Comparison of ENCODE assay signal across 1 cellular context in the genomic region with DNA sequence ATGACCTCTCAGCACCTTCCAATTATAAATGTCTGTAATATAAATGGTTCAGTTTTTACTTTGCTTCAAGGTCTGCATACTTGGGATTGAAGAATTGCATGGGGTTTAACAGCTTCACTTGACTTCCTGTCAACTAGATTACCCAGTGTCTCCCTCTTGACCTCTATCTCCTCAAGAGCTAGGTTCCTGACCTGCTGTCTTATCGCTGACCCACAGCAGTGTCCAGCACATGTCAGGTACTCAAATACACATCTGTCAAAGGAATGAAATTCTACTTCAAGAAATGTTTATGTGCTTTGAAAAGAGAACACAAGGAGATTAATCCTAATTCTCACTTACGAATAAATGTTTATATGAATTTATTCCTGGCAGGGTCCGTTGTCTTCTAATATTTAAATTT.
TF ChIP-seq lines count a peak whose summit lies in the region.

No MANE protein-coding gene starts in this region.

TF ChIP-seq in K562, 482 proteins besides CTCF, POLR2A, EP300 and RAD21 (continued from another document and continues in another):
- TF ChIP-seq ZNF282 (CRISPR knock-in tag; IDR thresholded peaks at IDR 0.05) (no peak), PHB (CRISPR knock-in tag; IDR thresholded peaks at IDR 0.05) (no peak), NR2C2 (CRISPR knock-in tag; IDR thresholded peaks at IDR 0.05) (no peak), NR2C2 (tag; IDR thresholded peaks at IDR 0.05) (peak; percentile 58), ZZZ3 (IDR thresholded peaks at IDR 0.05) (no peak), TBL1XR1 (IDR thresholded peaks at IDR 0.05; ENCODE audit: low read length in 2 of 2) (peak in 1 of 2 experiments; percentile 75; a peak in 2 of 4 replicates), RCOR1 (IDR thresholded peaks at IDR 0.05; ENCODE audit: borderline replicate concordance in 1 of 2, low read depth in 2 of 2, low read length in 2 of 2) (peak in 1 of 2 experiments; percentile 94; a peak in 3 of 4 replicates), TEAD4 (IDR thresholded peaks at IDR 0.05; ENCODE audit: low read length) (peak; percentile 94), TEAD4 (CRISPR knock-in tag; IDR thresholded peaks at IDR 0.05; ENCODE audit: borderline replicate concordance) (no peak), U2AF1 (optimal IDR thresholded peaks at IDR 0.05; ENCODE audit: low read depth, low read length) (no peak), KLF16 (IDR thresholded peaks at IDR 0.05) (peak; percentile 82), ZEB2 (IDR thresholded peaks at IDR 0.05) (0 out of 2 replicates have a peak, but pooled peaks have one; percentile 39), SMARCA4 (IDR thresholded peaks at IDR 0.05) (peak; percentile 84), CBX5 (IDR thresholded peaks at IDR 0.05; ENCODE audit: borderline replicate concordance, low read depth) (no peak), HCFC1 (IDR thresholded peaks at IDR 0.05; ENCODE audit: low read depth, low read length) (no peak), ELF4 (CRISPR knock-in tag; IDR thresholded peaks at IDR 0.05) (no peak), CCNT2 (IDR thresholded peaks at IDR 0.05; ENCODE audit: borderline replicate concordance, extremely low read depth, insufficient read length, low read depth, low read length) (peak; percentile 61), TCF3 (CRISPR knock-in tag; IDR thresholded peaks at IDR 0.05) (peak; percentile 93), CBX3 (IDR thresholded peaks at IDR 0.05; ENCODE audit: borderline replicate concordance in 1 of 2, low read length in 2 of 2) (peak in 1 of 2 experiments; percentile 69; a peak in 1 of 3 replicates), BCOR (IDR thresholded peaks at IDR 0.05) (no peak), NR2C1 (IDR thresholded peaks at IDR 0.05) (peak; percentile 59; the same call in 1 of the 2 replicates), NR2C1 (tag; IDR thresholded peaks at IDR 0.05) (peak; percentile 75), CBFA2T2 (conservative IDR thresholded peaks at IDR 0.05) (peak; percentile 88), ZNF785 (CRISPR knock-in tag; IDR thresholded peaks at IDR 0.05) (no peak), ETV1 (tag; conservative IDR thresholded peaks at IDR 0.05; ENCODE audit: low read depth) (peak; percentile 64), MCM7 (IDR thresholded peaks at IDR 0.05) (no peak), ILK (tag; IDR thresholded peaks at IDR 0.05; ENCODE audit: borderline replicate concordance, low read depth) (no peak), KAT8 (IDR thresholded peaks at IDR 0.05; ENCODE audit: low read depth) (no peak), ZBTB7A (IDR thresholded peaks at IDR 0.05; ENCODE audit: borderline replicate concordance, control insufficient read depth, low read depth, low read length) (no peak), L3MBTL2 (IDR thresholded peaks at IDR 0.05) (peak; percentile 65), PCBP1 (IDR thresholded peaks at IDR 0.05; ENCODE audit: low read depth, low read length, poor library complexity, severe bottlenecking) (no peak), MEIS2 (IDR thresholded peaks at IDR 0.05; ENCODE audit: partially characterized antibody) (peak; percentile 97), POLR2AphosphoS5 (IDR thresholded peaks at IDR 0.05; ENCODE audit: control insufficient read depth, insufficient read depth, low read depth, low read length) (peak; percentile 76)
- TF ChIP-seq, protein P1, sequence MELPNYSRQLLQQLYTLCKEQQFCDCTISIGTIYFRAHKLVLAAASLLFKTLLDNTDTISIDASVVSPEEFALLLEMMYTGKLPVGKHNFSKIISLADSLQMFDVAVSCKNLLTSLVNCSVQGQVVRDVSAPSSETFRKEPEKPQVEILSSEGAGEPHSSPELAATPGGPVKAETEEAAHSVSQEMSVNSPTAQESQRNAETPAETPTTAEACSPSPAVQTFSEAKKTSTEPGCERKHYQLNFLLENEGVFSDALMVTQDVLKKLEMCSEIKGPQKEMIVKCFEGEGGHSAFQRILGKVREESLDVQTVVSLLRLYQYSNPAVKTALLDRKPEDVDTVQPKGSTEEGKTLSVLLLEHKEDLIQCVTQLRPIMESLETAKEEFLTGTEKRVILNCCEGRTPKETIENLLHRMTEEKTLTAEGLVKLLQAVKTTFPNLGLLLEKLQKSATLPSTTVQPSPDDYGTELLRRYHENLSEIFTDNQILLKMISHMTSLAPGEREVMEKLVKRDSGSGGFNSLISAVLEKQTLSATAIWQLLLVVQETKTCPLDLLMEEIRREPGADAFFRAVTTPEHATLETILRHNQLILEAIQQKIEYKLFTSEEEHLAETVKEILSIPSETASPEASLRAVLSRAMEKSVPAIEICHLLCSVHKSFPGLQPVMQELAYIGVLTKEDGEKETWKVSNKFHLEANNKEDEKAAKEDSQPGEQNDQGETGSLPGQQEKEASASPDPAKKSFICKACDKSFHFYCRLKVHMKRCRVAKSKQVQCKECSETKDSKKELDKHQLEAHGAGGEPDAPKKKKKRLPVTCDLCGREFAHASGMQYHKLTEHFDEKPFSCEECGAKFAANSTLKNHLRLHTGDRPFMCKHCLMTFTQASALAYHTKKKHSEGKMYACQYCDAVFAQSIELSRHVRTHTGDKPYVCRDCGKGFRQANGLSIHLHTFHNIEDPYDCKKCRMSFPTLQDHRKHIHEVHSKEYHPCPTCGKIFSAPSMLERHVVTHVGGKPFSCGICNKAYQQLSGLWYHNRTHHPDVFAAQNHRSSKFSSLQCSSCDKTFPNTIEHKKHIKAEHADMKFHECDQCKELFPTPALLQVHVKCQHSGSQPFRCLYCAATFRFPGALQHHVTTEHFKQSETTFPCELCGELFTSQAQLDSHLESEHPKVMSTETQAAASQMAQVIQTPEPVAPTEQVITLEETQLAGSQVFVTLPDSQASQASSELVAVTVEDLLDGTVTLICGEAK (IDR thresholded peaks at IDR 0.05), result 0 out of 2 replicates have a peak, but pooled peaks have one; percentile 17
- TF ChIP-seq, protein P1 (CRISPR knock-in tag; IDR thresholded peaks at IDR 0.05), result no peak
- TF ChIP-seq, protein P2, sequence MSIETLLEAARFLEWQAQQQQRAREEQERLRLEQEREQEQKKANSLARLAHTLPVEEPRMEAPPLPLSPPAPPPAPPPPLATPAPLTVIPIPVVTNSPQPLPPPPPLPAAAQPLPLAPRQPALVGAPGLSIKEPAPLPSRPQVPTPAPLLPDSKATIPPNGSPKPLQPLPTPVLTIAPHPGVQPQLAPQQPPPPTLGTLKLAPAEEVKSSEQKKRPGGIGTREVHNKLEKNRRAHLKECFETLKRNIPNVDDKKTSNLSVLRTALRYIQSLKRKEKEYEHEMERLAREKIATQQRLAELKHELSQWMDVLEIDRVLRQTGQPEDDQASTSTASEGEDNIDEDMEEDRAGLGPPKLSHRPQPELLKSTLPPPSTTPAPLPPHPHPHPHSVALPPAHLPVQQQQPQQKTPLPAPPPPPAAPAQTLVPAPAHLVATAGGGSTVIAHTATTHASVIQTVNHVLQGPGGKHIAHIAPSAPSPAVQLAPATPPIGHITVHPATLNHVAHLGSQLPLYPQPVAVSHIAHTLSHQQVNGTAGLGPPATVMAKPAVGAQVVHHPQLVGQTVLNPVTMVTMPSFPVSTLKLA (conservative IDR thresholded peaks at IDR 0.05), result peak; percentile 58 to 83; a peak in 3 of 4 replicates
- TF ChIP-seq, protein P3, sequence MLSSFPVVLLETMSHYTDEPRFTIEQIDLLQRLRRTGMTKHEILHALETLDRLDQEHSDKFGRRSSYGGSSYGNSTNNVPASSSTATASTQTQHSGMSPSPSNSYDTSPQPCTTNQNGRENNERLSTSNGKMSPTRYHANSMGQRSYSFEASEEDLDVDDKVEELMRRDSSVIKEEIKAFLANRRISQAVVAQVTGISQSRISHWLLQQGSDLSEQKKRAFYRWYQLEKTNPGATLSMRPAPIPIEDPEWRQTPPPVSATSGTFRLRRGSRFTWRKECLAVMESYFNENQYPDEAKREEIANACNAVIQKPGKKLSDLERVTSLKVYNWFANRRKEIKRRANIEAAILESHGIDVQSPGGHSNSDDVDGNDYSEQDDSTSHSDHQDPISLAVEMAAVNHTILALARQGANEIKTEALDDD (IDR thresholded peaks at IDR 0.05), result peak; percentile 95
- TF ChIP-seq, protein P4, sequence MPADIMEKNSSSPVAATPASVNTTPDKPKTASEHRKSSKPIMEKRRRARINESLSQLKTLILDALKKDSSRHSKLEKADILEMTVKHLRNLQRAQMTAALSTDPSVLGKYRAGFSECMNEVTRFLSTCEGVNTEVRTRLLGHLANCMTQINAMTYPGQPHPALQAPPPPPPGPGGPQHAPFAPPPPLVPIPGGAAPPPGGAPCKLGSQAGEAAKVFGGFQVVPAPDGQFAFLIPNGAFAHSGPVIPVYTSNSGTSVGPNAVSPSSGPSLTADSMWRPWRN (IDR thresholded peaks at IDR 0.05; ENCODE audit: low read depth), result peak; percentile 85
- TF ChIP-seq, protein P5, sequence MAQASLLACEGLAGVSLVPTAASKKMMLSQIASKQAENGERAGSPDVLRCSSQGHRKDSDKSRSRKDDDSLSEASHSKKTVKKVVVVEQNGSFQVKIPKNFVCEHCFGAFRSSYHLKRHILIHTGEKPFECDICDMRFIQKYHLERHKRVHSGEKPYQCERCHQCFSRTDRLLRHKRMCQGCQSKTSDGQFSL (CRISPR knock-in tag; IDR thresholded peaks at IDR 0.05), result no peak
- TF ChIP-seq, protein P5 (tag; IDR thresholded peaks at IDR 0.05), result no peak
- TF ChIP-seq, protein P6, sequence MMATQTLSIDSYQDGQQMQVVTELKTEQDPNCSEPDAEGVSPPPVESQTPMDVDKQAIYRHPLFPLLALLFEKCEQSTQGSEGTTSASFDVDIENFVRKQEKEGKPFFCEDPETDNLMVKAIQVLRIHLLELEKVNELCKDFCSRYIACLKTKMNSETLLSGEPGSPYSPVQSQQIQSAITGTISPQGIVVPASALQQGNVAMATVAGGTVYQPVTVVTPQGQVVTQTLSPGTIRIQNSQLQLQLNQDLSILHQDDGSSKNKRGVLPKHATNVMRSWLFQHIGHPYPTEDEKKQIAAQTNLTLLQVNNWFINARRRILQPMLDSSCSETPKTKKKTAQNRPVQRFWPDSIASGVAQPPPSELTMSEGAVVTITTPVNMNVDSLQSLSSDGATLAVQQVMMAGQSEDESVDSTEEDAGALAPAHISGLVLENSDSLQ (IDR thresholded peaks at IDR 0.05), result peak; percentile 87
- TF ChIP-seq, protein P7, sequence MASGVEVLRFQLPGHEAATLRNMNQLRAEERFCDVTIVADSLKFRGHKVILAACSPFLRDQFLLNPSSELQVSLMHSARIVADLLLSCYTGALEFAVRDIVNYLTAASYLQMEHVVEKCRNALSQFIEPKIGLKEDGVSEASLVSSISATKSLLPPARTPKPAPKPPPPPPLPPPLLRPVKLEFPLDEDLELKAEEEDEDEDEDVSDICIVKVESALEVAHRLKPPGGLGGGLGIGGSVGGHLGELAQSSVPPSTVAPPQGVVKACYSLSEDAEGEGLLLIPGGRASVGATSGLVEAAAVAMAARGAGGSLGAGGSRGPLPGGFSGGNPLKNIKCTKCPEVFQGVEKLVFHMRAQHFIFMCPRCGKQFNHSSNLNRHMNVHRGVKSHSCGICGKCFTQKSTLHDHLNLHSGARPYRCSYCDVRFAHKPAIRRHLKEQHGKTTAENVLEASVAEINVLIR (CRISPR knock-in tag; IDR thresholded peaks at IDR 0.05), result no peak
- TF ChIP-seq, protein P8, sequence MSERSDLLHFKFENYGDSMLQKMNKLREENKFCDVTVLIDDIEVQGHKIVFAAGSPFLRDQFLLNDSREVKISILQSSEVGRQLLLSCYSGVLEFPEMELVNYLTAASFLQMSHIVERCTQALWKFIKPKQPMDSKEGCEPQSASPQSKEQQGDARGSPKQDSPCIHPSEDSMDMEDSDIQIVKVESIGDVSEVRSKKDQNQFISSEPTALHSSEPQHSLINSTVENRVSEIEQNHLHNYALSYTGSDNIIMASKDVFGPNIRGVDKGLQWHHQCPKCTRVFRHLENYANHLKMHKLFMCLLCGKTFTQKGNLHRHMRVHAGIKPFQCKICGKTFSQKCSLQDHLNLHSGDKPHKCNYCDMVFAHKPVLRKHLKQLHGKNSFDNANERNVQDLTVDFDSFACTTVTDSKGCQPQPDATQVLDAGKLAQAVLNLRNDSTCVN (CRISPR knock-in tag; IDR thresholded peaks at IDR 0.05), result no peak
